Comparison of ENCODE assay signal across 1 cellular context in the genomic region with DNA sequence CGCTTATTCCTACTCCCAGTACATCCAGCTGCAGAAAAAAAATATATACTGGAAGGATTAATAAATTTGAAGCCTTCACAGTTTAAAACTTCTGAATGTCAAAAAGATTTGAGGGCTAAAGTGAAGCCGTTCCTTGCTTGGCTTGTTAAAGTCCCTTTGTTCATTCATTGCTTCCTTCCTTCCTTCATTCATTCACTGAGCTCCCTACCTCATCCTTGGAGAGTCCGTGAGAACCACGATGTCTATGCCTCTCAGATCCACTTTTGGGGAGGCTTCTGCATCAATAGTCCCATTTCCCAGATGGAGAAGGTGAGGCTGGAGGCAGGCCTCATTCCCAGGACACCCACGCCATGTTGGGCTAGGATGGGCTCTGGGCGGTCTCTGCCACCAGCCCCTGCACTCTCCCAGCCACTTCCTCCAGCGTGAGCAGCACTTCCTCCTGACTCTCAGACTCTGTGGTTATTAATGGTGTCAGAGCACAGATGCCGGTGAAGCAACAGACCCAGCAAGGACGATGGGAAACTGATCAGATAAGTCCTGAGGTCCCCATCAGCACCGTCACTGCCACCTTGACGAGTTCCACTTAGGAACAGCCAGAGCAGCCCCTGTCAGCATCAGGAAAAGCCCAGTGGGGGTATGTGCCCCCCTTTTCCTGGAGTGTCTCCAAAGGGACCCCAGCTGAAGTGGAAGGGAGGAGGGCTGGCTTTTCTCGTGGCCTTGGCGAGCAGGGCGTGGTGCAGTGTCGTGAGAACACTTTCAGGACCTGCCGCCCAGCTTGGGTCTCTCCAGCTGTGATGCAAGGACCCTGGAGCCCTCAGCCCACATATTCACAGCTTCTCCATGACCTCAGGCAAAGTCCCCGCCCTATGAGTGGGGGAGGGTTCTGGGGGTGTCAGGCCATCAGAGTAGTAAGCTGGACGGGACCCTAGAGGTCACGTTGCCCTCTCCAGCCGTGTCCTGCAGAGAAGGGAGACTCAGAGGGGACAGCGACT.
TF ChIP-seq lines count a peak whose summit lies in the region.

No MANE protein-coding gene starts in this region.

TF ChIP-seq in GM12878, 131 proteins besides CTCF, POLR2A, EP300 and RAD21 (continued from another document):
- TF ChIP-seq, protein P1, sequence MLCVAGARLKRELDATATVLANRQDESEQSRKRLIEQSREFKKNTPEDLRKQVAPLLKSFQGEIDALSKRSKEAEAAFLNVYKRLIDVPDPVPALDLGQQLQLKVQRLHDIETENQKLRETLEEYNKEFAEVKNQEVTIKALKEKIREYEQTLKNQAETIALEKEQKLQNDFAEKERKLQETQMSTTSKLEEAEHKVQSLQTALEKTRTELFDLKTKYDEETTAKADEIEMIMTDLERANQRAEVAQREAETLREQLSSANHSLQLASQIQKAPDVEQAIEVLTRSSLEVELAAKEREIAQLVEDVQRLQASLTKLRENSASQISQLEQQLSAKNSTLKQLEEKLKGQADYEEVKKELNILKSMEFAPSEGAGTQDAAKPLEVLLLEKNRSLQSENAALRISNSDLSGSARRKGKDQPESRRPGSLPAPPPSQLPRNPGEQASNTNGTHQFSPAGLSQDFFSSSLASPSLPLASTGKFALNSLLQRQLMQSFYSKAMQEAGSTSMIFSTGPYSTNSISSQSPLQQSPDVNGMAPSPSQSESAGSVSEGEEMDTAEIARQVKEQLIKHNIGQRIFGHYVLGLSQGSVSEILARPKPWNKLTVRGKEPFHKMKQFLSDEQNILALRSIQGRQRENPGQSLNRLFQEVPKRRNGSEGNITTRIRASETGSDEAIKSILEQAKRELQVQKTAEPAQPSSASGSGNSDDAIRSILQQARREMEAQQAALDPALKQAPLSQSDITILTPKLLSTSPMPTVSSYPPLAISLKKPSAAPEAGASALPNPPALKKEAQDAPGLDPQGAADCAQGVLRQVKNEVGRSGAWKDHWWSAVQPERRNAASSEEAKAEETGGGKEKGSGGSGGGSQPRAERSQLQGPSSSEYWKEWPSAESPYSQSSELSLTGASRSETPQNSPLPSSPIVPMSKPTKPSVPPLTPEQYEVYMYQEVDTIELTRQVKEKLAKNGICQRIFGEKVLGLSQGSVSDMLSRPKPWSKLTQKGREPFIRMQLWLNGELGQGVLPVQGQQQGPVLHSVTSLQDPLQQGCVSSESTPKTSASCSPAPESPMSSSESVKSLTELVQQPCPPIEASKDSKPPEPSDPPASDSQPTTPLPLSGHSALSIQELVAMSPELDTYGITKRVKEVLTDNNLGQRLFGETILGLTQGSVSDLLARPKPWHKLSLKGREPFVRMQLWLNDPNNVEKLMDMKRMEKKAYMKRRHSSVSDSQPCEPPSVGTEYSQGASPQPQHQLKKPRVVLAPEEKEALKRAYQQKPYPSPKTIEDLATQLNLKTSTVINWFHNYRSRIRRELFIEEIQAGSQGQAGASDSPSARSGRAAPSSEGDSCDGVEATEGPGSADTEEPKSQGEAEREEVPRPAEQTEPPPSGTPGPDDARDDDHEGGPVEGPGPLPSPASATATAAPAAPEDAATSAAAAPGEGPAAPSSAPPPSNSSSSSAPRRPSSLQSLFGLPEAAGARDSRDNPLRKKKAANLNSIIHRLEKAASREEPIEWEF (IDR thresholded peaks at IDR 0.05; ENCODE audit: insufficient replicate concordance, low read depth, low read length) = peak; percentile 54
- TF ChIP-seq CREM (IDR thresholded peaks at IDR 0.05; ENCODE audit: low read depth) = peak; percentile 9; the same call in 1 of the 2 replicates
- TF ChIP-seq, protein P2, sequence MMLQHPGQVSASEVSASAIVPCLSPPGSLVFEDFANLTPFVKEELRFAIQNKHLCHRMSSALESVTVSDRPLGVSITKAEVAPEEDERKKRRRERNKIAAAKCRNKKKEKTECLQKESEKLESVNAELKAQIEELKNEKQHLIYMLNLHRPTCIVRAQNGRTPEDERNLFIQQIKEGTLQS (IDR thresholded peaks at IDR 0.05; ENCODE audit: borderline replicate concordance, extremely low read depth, low read depth, low read length) = no peak
- no peak for TF ChIP-seq HDGF (IDR thresholded peaks at IDR 0.05)
- TF ChIP-seq MXI1 (IDR thresholded peaks at IDR 0.05; ENCODE audit: low read depth, low read length) = 0 out of 2 replicates have a peak, but pooled peaks have one; percentile 28
- TF ChIP-seq SIN3A (IDR thresholded peaks at IDR 0.05; ENCODE audit: low read depth, low read length) = no peak
- TF ChIP-seq ZNF24 (IDR thresholded peaks at IDR 0.05) = peak; percentile 96
- TF ChIP-seq, protein P3, sequence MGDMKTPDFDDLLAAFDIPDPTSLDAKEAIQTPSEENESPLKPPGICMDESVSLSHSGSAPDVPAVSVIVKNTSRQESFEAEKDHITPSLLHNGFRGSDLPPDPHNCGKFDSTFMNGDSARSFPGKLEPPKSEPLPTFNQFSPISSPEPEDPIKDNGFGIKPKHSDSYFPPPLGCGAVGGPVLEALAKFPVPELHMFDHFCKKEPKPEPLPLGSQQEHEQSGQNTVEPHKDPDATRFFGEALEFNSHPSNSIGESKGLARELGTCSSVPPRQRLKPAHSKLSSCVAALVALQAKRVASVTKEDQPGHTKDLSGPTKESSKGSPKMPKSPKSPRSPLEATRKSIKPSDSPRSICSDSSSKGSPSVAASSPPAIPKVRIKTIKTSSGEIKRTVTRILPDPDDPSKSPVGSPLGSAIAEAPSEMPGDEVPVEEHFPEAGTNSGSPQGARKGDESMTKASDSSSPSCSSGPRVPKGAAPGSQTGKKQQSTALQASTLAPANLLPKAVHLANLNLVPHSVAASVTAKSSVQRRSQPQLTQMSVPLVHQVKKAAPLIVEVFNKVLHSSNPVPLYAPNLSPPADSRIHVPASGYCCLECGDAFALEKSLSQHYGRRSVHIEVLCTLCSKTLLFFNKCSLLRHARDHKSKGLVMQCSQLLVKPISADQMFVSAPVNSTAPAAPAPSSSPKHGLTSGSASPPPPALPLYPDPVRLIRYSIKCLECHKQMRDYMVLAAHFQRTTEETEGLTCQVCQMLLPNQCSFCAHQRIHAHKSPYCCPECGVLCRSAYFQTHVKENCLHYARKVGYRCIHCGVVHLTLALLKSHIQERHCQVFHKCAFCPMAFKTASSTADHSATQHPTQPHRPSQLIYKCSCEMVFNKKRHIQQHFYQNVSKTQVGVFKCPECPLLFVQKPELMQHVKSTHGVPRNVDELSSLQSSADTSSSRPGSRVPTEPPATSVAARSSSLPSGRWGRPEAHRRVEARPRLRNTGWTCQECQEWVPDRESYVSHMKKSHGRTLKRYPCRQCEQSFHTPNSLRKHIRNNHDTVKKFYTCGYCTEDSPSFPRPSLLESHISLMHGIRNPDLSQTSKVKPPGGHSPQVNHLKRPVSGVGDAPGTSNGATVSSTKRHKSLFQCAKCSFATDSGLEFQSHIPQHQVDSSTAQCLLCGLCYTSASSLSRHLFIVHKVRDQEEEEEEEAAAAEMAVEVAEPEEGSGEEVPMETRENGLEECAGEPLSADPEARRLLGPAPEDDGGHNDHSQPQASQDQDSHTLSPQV (IDR thresholded peaks at IDR 0.05) = no peak
- 0 out of 2 replicates have a peak, but pooled peaks have one; percentile 37 for TF ChIP-seq MEF2A (IDR thresholded peaks at IDR 0.05; ENCODE audit: insufficient read depth, low read depth, low read length)
- TF ChIP-seq ZNF207 (IDR thresholded peaks at IDR 0.05; ENCODE audit: borderline replicate concordance) = no peak
- peak; percentile 9 for TF ChIP-seq MEF2B (IDR thresholded peaks at IDR 0.05; ENCODE audit: partially characterized antibody, poor library complexity, severe bottlenecking)
- peak; percentile 23; the same call in 1 of the 2 replicates for TF ChIP-seq GATAD2B (conservative IDR thresholded peaks at IDR 0.05; ENCODE audit: low read depth)
